Comparison of ENCODE assay signal across 13 cellular contexts in the genomic region with DNA sequence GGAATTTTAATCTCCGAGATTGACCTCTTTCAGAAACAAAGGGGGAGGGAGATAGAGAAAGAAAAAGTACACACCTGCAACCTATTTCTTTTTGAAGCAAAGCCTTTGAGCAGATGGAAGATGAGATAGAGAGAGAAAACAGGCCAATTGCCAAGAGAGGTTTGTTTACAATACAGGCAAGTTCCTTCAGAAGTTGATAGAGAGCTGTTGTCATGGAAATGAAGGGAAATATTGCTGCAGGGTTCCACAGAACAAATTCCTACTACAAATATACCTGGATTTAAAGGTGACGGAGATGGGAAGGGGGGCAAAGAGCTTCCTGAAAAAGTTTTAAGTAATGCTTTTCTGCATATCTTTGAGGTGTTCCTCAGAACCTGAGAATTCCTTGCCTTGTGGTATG.
A peak's percentile ranks its signal among the peaks of the same experiment; 100 is the strongest.
DNase-seq lines count a peak whose midpoint lies in the region; ATAC-seq and TF ChIP-seq lines count a peak whose summit lies in the region.
"Had no signal": no experiment of that assay in that cellular context is flagged by ENCODE, and none has a peak within 500 bp of the region (broad histone marks: within the 10 kb centered on the region; RNA-seq: fewer than 3 reads in every experiment).

No MANE protein-coding gene starts in this region.

- in situ Hi-C loops in brain microvascular endothelial cell (cut with HindIII; ENCODE audit: low pct_ligation_motif_present, low sequenced_read_pairs) = no loop called here

- H3K36me3 ChIP-seq in brain microvascular endothelial cell (replicated peaks) = no peaks in the 10 kb centered on the region

- DNase-seq in HuH-7.5 (ENCODE audit: low spot score) (peak; percentile 10), brain microvascular endothelial cell (peak; percentile 12), left colon (no peak), NK-92 (lab: John Stamatoyannopoulos, UW; ENCODE audit: unreplicated experiment) (no peak)
- DNase-seq: activated CD4-positive, alpha-beta T cell treated with anti-CD3 and anti-CD28 coated beads, Interleukin-2, amount 50 U/mL, for 48 hours; activated naive CD4-positive, alpha-beta T cell treated with anti-CD3 and anti-CD28 coated beads, Interleukin-2, amount 50 U/mL, for 16 hours; GF-D8; hypothalamus; stimulated activated CD4-positive, alpha-beta T cell treated with anti-CD3 and anti-CD28 coated beads, Interleukin-2, amount 100 ng/mL, for 24 hours had no signal

- intact Hi-C loops in left colon (cut with DNase I, micrococcal nuclease) = no loop called here

- no peaks in the 10 kb centered on the region for H3K27me3 ChIP-seq in brain microvascular endothelial cell (replicated peaks)

- H3K27ac ChIP-seq in 22Rv1 = peak overlapping the region; percentile 41
- no peak overlapping the region for H3K27ac ChIP-seq in brain microvascular endothelial cell

- H3K4me3 ChIP-seq in brain microvascular endothelial cell (ENCODE audit: low read depth, low read length) = no peak overlapping the region

- TF ChIP-seq CTCF in 22Rv1 (IDR thresholded peaks at IDR 0.05) (no peak), brain microvascular endothelial cell (IDR thresholded peaks at IDR 0.05; ENCODE audit: low read depth, low read length, missing control alignments) (no peak)

- peak; percentile 72 for ATAC-seq in left colon
- no peak for ATAC-seq in HG03354 (IDR thresholded peaks at IDR 0.05; ENCODE audit: poor library complexity, severe bottlenecking, unreplicated experiment)
- ATAC-seq in GM21381 (IDR thresholded peaks at IDR 0.05; ENCODE audit: unreplicated experiment) = no peak
- no peak for ATAC-seq in GM18867 (IDR thresholded peaks at IDR 0.05; ENCODE audit: unreplicated experiment)

Comparison
In these comparisons a context has a peak if more than half of its experiments do, and no peak if none do; other contexts are left out.
1. DNase-seq: peak in HuH-7.5 (single experiment) and brain microvascular endothelial cell (single experiment); none in left colon (0 of 2) and NK-92 (single experiment).